In genomic region chr12:9869307-9870161, GRCh38 we compare ENCODE assay signal across 8 cellular contexts. TPM values are rescaled to one million over a fixed set of nuclear protein-coding genes. Genes with fewer than 3 reads are reported as not detected.
A peak's percentile ranks its signal among the peaks of the same experiment; 100 is the strongest.
DNase-seq lines count a peak whose midpoint lies in the region; ATAC-seq and TF ChIP-seq lines count a peak whose summit lies in the region.

TSS of gene CLEC2B (minus strand) at chr12:9869354.

- no peaks in the 10 kb centered on the region for H3F3A ChIP-seq in DOHH2 (ENCODE audit: control insufficient read depth, insufficient read depth)

- H3K36me3 ChIP-seq in DOHH2 (ENCODE audit: control insufficient read depth, low read length): no peaks in the 10 kb centered on the region
- H3K36me3 ChIP-seq in HCT116 (ENCODE audit: control insufficient read depth in 1 of 2, insufficient read depth in 2 of 2, low read length in 2 of 2): no peaks in the 10 kb centered on the region
- no peaks in the 10 kb centered on the region for H3K36me3 ChIP-seq in thyroid gland

- H2AFZ ChIP-seq in HCT116 (ENCODE audit: low read depth, low read length, poor library complexity, severe bottlenecking): peak within 1 kb of the TSS; percentile 11

- H3K4me3 ChIP-seq in DOHH2 (ENCODE audit: low read length) (peak within 1 kb of the TSS; percentile 64), HCT116 (replicated peaks in 1 of 2; ENCODE audit: low read depth in 1 of 2, low read length in 2 of 2) (peak within 1 kb of the TSS; percentile 6 to 35; a peak in 2 of 4 replicates), thyroid gland (replicated peaks in 1 of 3) (peak within 1 kb of the TSS in 2 of 3 donors; percentile 27 to 61)

- H3K9me2 ChIP-seq in DOHH2 (replicated peaks; ENCODE audit: control insufficient read depth, low read length): no peaks in the 10 kb centered on the region
- H3K9me2 ChIP-seq in HCT116 (ENCODE audit: insufficient read depth): no peaks in the 10 kb centered on the region

- TF ChIP-seq POLR2A in HCT116 (IDR thresholded peaks at IDR 0.05; ENCODE audit: borderline replicate concordance, extremely low read depth, insufficient read depth, insufficient read length) (no peak), thyroid gland (IDR thresholded peaks at IDR 0.05) (peak in 1 of 2 donors; percentile 38)

- RAD21 ChIA-PET in HCT116 (lab: Charles Lee; ENCODE audit: low non-redundant PET in 1 of 2, low total read pairs in 2 of 2, uncharacterized antibody in 2 of 2, unreplicated experiment in 2 of 2): no interaction called here

- intact Hi-C loops in HCT116 (cut with micrococcal nuclease) (no loop called here), thyroid gland (cut with DNase I) (no loop called here)

- peaks cover 19% of the 10 kb centered on the region for H3K27me3 ChIP-seq in DOHH2 (ENCODE audit: control insufficient read depth, low read length)
- H3K27me3 ChIP-seq in HCT116 (ENCODE audit: insufficient read depth, low read length): peaks cover 45% of the 10 kb centered on the region
- H3K27me3 ChIP-seq in thyroid gland: no peaks in the 10 kb centered on the region

- POLR2A ChIA-PET in HCT116 (lab: Charles Lee): no interaction called here

- H4K20me1 ChIP-seq in DOHH2 (ENCODE audit: control insufficient read depth, insufficient read depth, low read depth, low read length) (no peaks in the 10 kb centered on the region), HCT116 (ENCODE audit: insufficient read depth) (no peaks in the 10 kb centered on the region; the same call in 1 of the 2 replicates)

- TF ChIP-seq CTCF in DOHH2 (IDR thresholded peaks at IDR 0.05; ENCODE audit: low read depth, low read length, poor library complexity, severe bottlenecking) (no peak), HCT116 (IDR thresholded peaks at IDR 0.05 in 2 of 3, conservative IDR thresholded peaks at IDR 0.05 in 1 of 3; ENCODE audit: borderline replicate concordance in 1 of 3, insufficient read depth in 1 of 3, low read depth in 2 of 3, low read length in 2 of 3) (no peak), thyroid gland (IDR thresholded peaks at IDR 0.05) (no peak)

- H3K9ac ChIP-seq in HCT116 (ENCODE audit: low read length): no peak within 1 kb of the TSS

- H3K4me1 ChIP-seq in DOHH2 (ENCODE audit: control insufficient read depth, low read length) (peaks cover 22% of the 10 kb centered on the region), HCT116 (ENCODE audit: control insufficient read depth in 1 of 2, insufficient read depth in 2 of 2, low read length in 2 of 2) (no peaks in the 10 kb centered on the region), thyroid gland (no peaks in the 10 kb centered on the region)

- H3K27ac ChIP-seq in DOHH2 (ENCODE audit: low read depth, low read length) (no peak within 1 kb of the TSS), HCT116 (ENCODE audit: low read depth, low read length) (no peak within 1 kb of the TSS), cingulate gyrus (ENCODE audit: low read depth, low read length) (peak within 1 kb of the TSS; percentile 51), thyroid gland (peak within 1 kb of the TSS; percentile 70 to 94 (median 79))

- H3K79me2 ChIP-seq in DOHH2 (ENCODE audit: control insufficient read depth, low read length) (no peaks in the 10 kb centered on the region), HCT116 (ENCODE audit: insufficient read depth, low read length) (no peaks in the 10 kb centered on the region)

- WGBS in thyroid gland, 2 donors: 7% methylated on average over 11 of the region's 11 CpGs

- DNase-seq in HCT116 (ENCODE audit: low read depth, low spot score): no peak
- peak; percentile 75 for DNase-seq in RKO (ENCODE audit: low spot score)
- peak; percentile 53 for DNase-seq in medulla oblongata (ENCODE audit: extremely low spot score)
- DNase-seq in thyroid gland: no peak
- DNase-seq in NCI-H2029 treated with DMSO at 0.1 percent for 48 hours (lab: John Stamatoyannopoulos, UW): no peak
- no peak for DNase-seq in UCSD-AML1 (lab: John Stamatoyannopoulos, UW; ENCODE audit: unreplicated experiment)

- CTCF ChIA-PET in HCT116 (lab: Charles Lee): no interaction called here

- ATAC-seq in HCT116: no peak

- BruUV-seq in HCT116 (replicated peaks; lab: Mats Ljungman, UMichigan): no TSS peak

- no peak for TF ChIP-seq RAD21 in HCT116 (IDR thresholded peaks at IDR 0.05; ENCODE audit: low read depth)

- H3K9me3 ChIP-seq in DOHH2 (ENCODE audit: control insufficient read depth, insufficient read depth, low read length): no peaks in the 10 kb centered on the region
- no peaks in the 10 kb centered on the region for H3K9me3 ChIP-seq in HCT116 (ENCODE audit: control insufficient read depth in 1 of 2, insufficient read depth in 1 of 2, low read depth in 1 of 2, low read length in 2 of 2)
- no peaks in the 10 kb centered on the region for H3K9me3 ChIP-seq in thyroid gland

- H3K4me2 ChIP-seq in DOHH2 (ENCODE audit: low read length) (peak within 1 kb of the TSS; percentile 68), HCT116 (ENCODE audit: low read length) (peak within 1 kb of the TSS; percentile 34)

TF ChIP-seq in HCT116, 20 proteins besides CTCF, POLR2A, EP300 and RAD21:
- peak; percentile 58; the same call in 1 of the 2 replicates for TF ChIP-seq EZH2phosphoT487 (IDR thresholded peaks at IDR 0.05; ENCODE audit: borderline replicate concordance)
- TF ChIP-seq JUND (IDR thresholded peaks at IDR 0.05): no peak

RNA-seq across cellular contexts. Expression of gene CLEC2B, which starts in this region (rescaled TPM):
- total RNA-seq in HCT116 (2021; ENCODE audit: unreplicated experiment) (not detected), thyroid gland (10 to 100 TPM in 3 of 4 donors, 1 to 10 TPM in 1; 7.3 to 25.2 (median 16.7) TPM)
- polyA plus RNA-seq in HCT116 (2012): not detected in 2 replicates

Comparison
In these comparisons a context has a peak if more than half of its experiments do, and no peak if none do; other contexts are left out.
1. H3K27ac ChIP-seq: peak in cingulate gyrus (single experiment) and thyroid gland (3 of 3); none in DOHH2 (single experiment) and HCT116 (single experiment).
2. DNase-seq: peak in RKO (single experiment) and medulla oblongata (single experiment); none in HCT116 (single experiment), thyroid gland (0 of 2), NCI-H2029 treated with DMSO at 0.1 percent for 48 hours (single experiment) and UCSD-AML1 (single experiment).
3. Peak in every context shown above with its lines, with median percentiles within 50 percentile points of each other: H3K4me3 ChIP-seq.